In the genomic region with DNA sequence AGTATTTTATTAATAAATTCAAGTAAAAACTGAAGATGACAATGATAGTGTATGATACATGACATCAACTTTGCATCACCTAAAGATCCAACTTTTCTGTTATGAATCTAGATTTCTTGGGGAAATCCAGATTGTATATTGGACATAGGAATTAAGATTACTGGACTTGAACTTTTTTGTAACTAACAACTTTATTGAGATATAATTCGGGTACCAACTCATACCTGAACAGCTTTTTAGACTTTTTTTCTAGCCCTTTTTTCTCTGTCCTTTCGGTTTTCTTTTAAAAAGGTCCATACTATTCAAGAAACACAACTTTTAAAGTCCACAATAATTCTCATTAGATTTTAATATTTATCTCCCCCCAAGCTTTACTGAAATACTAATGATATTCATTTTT, we compare ENCODE assay signal across 10 cellular contexts. TPM values are rescaled to one million over a fixed set of nuclear protein-coding genes. Genes with fewer than 3 reads are reported as not detected.
DNase-seq lines count a peak whose midpoint lies in the region; ATAC-seq and TF ChIP-seq lines count a peak whose summit lies in the region.
"Had no signal": no experiment of that assay in that cellular context is flagged by ENCODE, and none has a peak within 500 bp of the region (broad histone marks: within the 10 kb centered on the region; RNA-seq: fewer than 3 reads in every experiment).

No MANE protein-coding gene starts in this region.

- no peaks in the 10 kb centered on the region for H3K27me3 ChIP-seq in CD4-positive, alpha-beta memory T cell (ENCODE audit: insufficient read depth, low read length)
- no peaks in the 10 kb centered on the region for H3K27me3 ChIP-seq in colonic mucosa

- no peaks in the 10 kb centered on the region for H3K36me3 ChIP-seq in CD4-positive, alpha-beta memory T cell (ENCODE audit: insufficient read depth, low read length)
- no peaks in the 10 kb centered on the region for H3K36me3 ChIP-seq in colonic mucosa

- H3K9me3 ChIP-seq in CD4-positive, alpha-beta memory T cell (ENCODE audit: control insufficient read depth in 1 of 2, low read length in 2 of 2) = no peaks in the 10 kb centered on the region
- H3K9me3 ChIP-seq in colonic mucosa = no peaks in the 10 kb centered on the region

- TF ChIP-seq CTCF in colonic mucosa (IDR thresholded peaks at IDR 0.05) (no peak), nephron progenitor cell (IDR thresholded peaks at IDR 0.05) (no peak)

- no peak overlapping the region for H3K27ac ChIP-seq in CD4-positive, alpha-beta memory T cell (ENCODE audit: low read depth, low read length)
- H3K27ac ChIP-seq in colonic mucosa = peak overlapping the region; percentile 89

- CTCF ChIA-PET in CD4-positive, alpha-beta memory T cell (lab: Charles Lee; ENCODE audit: partially characterized antibody) = no interaction called here

- H3K27me3 Mint-ChIP-seq in CD4-positive, alpha-beta memory T cell = peaks cover 24% of the 10 kb centered on the region in 2 donors
- peaks cover 3% of the 10 kb centered on the region for H3K27me3 Mint-ChIP-seq in nephron progenitor cell (ENCODE audit: low read depth, poor library complexity)

- POLR2A ChIA-PET in CD4-positive, alpha-beta memory T cell (lab: Charles Lee; ENCODE audit: partially characterized antibody) = no interaction called here

- no peak for ATAC-seq in HG02852 (IDR thresholded peaks at IDR 0.05; ENCODE audit: unreplicated experiment)

- DNase-seq in CD4-positive, alpha-beta memory T cell = no peak
- DNase-seq in HT-29 (ENCODE audit: low spot score) (peak; percentile 6), colonic mucosa (no peak), nephron progenitor cell (no peak), posterior cingulate gyrus (no peak), superior temporal gyrus (ENCODE audit: extremely low spot score) (no peak), iPS-NIHi7 (ENCODE audit: extremely low spot score) (no peak)
- DNase-seq: activated CD8-positive, alpha-beta memory T cell treated with anti-CD3 and anti-CD28 coated beads, Interleukin-2, amount 50 U/mL, for 48 hours; NCI-H524 treated with DMSO at 0.1 percent for 48 hours had no signal

- H3K4me1 Mint-ChIP-seq in CD4-positive, alpha-beta memory T cell = peaks cover 7 to 21% (median 13%) of the 10 kb centered on the region in 4 donors
- peaks cover 30% of the 10 kb centered on the region for H3K4me1 Mint-ChIP-seq in nephron progenitor cell

- H3K27ac Mint-ChIP-seq in CD4-positive, alpha-beta memory T cell = no peak overlapping the region
- H3K27ac Mint-ChIP-seq in nephron progenitor cell = no peak overlapping the region

- no peaks in the 10 kb centered on the region for H3K36me3 Mint-ChIP-seq in CD4-positive, alpha-beta memory T cell
- peaks cover 10% of the 10 kb centered on the region for H3K36me3 Mint-ChIP-seq in nephron progenitor cell (ENCODE audit: low read depth)

- H3K4me3 ChIP-seq in CD4-positive, alpha-beta memory T cell (ENCODE audit: low read length in 2 of 2) = no peak overlapping the region
- H3K4me3 ChIP-seq in colonic mucosa = peak overlapping the region; percentile 58

- intact Hi-C loops in CD4-positive, alpha-beta memory T cell (cut with micrococcal nuclease) = no loop called here
- intact Hi-C loops in colonic mucosa (cut with DNase I) (no loop called here), posterior cingulate gyrus (cut with DNase I) (loop anchor here (10.0 kb wide), 1 partner anchor 147 kb away; no protein-coding TSS in a partner anchor)

- peak overlapping the region in 7 of 8 donors; percentile 58 to 77 (median 64) for H3K4me3 Mint-ChIP-seq in CD4-positive, alpha-beta memory T cell
- peak overlapping the region; percentile 80 for H3K4me3 Mint-ChIP-seq in nephron progenitor cell

- H3K9me3 Mint-ChIP-seq in CD4-positive, alpha-beta memory T cell = peaks cover 0 to 3% (median 0%) of the 10 kb centered on the region in 8 donors
- H3K9me3 Mint-ChIP-seq in nephron progenitor cell = peaks cover 3% of the 10 kb centered on the region

- no peak overlapping the region for H3K9ac ChIP-seq in colonic mucosa (ENCODE audit: low read depth in 2 of 2, low read length in 2 of 2)

- H3K4me1 ChIP-seq in CD4-positive, alpha-beta memory T cell (ENCODE audit: insufficient read depth, low read length) = peaks cover 9% of the 10 kb centered on the region
- peaks cover 14% of the 10 kb centered on the region for H3K4me1 ChIP-seq in colonic mucosa

RNA-seq across cellular contexts. Expression of a gene that starts 1.1 kb away (rescaled TPM):
- 1 to 10 TPM; 1.5 to 2.6 TPM for total RNA-seq in CD4-positive, alpha-beta memory T cell
- 1 to 10 TPM in 1 of 2 donors, under 1 TPM in 1; 0.31 to 1.9 TPM for polyA plus RNA-seq in CD4-positive, alpha-beta memory T cell
- 18.0 and 21.1 TPM in 2 replicates for total RNA-seq in HT-29 (2014; rRNA removed; shearing (Covaris generic))
- 10 to 100 TPM; 34.2 to 54.8 TPM for total RNA-seq in colonic mucosa
